ENCODE assay signal across 22 cellular contexts in the genomic region with DNA sequence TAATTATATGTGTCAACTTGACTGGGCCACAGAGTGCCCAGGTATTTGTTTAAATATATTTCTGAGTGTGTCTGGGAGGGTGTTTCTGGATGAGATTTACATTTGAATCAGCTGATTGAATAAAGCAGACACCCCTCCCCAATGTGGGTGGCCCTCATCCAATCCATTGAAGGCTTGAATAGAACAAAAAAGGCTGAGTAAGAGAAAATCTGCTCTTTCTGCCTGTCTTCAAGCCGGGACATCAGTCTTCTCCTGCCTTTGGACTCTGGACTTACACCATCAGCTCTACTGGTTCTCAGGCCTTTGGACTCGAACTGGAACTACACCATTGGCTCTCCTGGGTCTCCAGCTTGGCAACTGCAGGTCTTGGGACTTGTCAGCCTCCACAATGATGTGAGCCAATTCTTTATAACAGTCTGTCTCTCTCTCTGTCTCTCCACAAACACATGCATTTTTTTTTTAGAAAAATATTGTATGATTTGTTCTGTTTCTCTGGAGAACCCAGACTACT. TPM values are rescaled to one million over a fixed set of nuclear protein-coding genes. Genes with fewer than 3 reads are reported as not detected.
DNase-seq lines count a peak whose midpoint lies in the region; ATAC-seq and TF ChIP-seq lines count a peak whose summit lies in the region.
"Had no signal": no experiment of that assay in that cellular context is flagged by ENCODE, and none has a peak within 500 bp of the region (broad histone marks: within the 10 kb centered on the region; RNA-seq: fewer than 3 reads in every experiment).

No MANE protein-coding gene starts in this region.

- no peaks in the 10 kb centered on the region for H3K9me3 Mint-ChIP-seq in stimulated activated effector memory CD8-positive, alpha-beta T cell treated with anti-CD3 and anti-CD28 coated beads, Interleukin-12 subunit alpha, Interleukin-12 subunit beta, amount 100 ng/mL, for 72 hours
- H3K9me3 Mint-ChIP-seq: CD4-positive, CD25-positive, alpha-beta regulatory T cell; CD8-positive, alpha-beta memory T cell; GM23338 had no signal

- CTCF ChIA-PET in A673 (lab: Charles Lee) = interaction anchor here (1.6 kb wide), 1 partner anchor 38 kb away, joined by 36 read pairs; no protein-coding TSS in a partner anchor

- H3K9ac ChIP-seq in SK-N-MC (ENCODE audit: insufficient read length) = no peak overlapping the region
- H3K9ac ChIP-seq in MM.1S (ENCODE audit: low read length) = no peak overlapping the region
- H3K9ac ChIP-seq: BLaER1 treated with 17β-estradiol and CSF1 and Interleukin-3, amounts not matched to agents 10 nM and 100 nM had no signal

- BruUV-seq in A673 (replicated peaks; lab: Mats Ljungman, UMichigan) = no TSS peak

- POLR2A ChIA-PET in A673 (lab: Charles Lee; ENCODE audit: low non-redundant PET) = no interaction called here

- DNase-seq in BE2C (no peak), SK-N-MC (ENCODE audit: low read depth, low spot score) (no peak), left lobe of liver (ENCODE audit: low spot score) (no peak), MM.1S (no peak), A673 (ENCODE audit: low spot score) (no peak)
- no peak for DNase-seq in stimulated activated effector memory CD8-positive, alpha-beta T cell treated with anti-CD3 and anti-CD28 coated beads, Interleukin-12 subunit alpha, Interleukin-12 subunit beta, amount 100 ng/mL, for 72 hours (ENCODE audit: low spot score in 2 of 2)
- DNase-seq: CD4-positive, CD25-positive, alpha-beta regulatory T cell; CD8-positive, alpha-beta memory T cell; COR-L47; DMS 273 treated with DMSO at 0.1 percent for 48 hours; DMS53; DND-41; EL; HCEC 1CT; IMR-90; KBM-7 had no signal

- H4K20me1 ChIP-seq in MM.1S (ENCODE audit: insufficient read depth, low read length) = no peaks in the 10 kb centered on the region

- peak; percentile 17 for ATAC-seq in left lobe of liver
- no peak for ATAC-seq in stimulated activated effector memory CD8-positive, alpha-beta T cell treated with anti-CD3 and anti-CD28 coated beads, Interleukin-12 subunit alpha, Interleukin-12 subunit beta, amount 100 ng/mL, for 72 hours
- no peak for ATAC-seq in GM18511 (IDR thresholded peaks at IDR 0.05; ENCODE audit: unreplicated experiment)
- ATAC-seq: GM12878 had no signal

- intact Hi-C loops in A673 (cut with micrococcal nuclease; ENCODE audit: unreplicated experiment) = no loop called here

- H3K36me3 ChIP-seq in BE2C (0 out of 2 replicates have a peak, but pooled peaks cover under 1% of the 10 kb centered on the region), SK-N-MC (ENCODE audit: insufficient read depth, low read length) (no peaks in the 10 kb centered on the region), MM.1S (replicated peaks; ENCODE audit: insufficient read depth, low read length) (no peaks in the 10 kb centered on the region), A673 (ENCODE audit: insufficient read depth, low read length, poor library complexity, severe bottlenecking) (no peaks in the 10 kb centered on the region)

- H3K27ac Mint-ChIP-seq in stimulated activated effector memory CD8-positive, alpha-beta T cell treated with anti-CD3 and anti-CD28 coated beads, Interleukin-12 subunit alpha, Interleukin-12 subunit beta, amount 100 ng/mL, for 72 hours = peak overlapping the region; percentile 20
- H3K27ac Mint-ChIP-seq: CD8-positive, alpha-beta memory T cell; GM23338 had no signal

- no peak for TF ChIP-seq CTCF in BE2C (IDR thresholded peaks at IDR 0.05; ENCODE audit: low read depth, low read length)
- no peak for TF ChIP-seq CTCF in MM.1S (IDR thresholded peaks at IDR 0.05; ENCODE audit: low read length)
- TF ChIP-seq CTCF in A673 (conservative IDR thresholded peaks at IDR 0.05; ENCODE audit: low read depth, low read length) = no peak

- H3K27ac ChIP-seq in SK-N-MC (no peak overlapping the region), MM.1S (ENCODE audit: low read length) (no peak overlapping the region), A673 (ENCODE audit: low read depth, low read length, poor library complexity, severe bottlenecking) (no peak overlapping the region)
- H3K27ac ChIP-seq: BLaER1 treated with 17β-estradiol and CSF1 and Interleukin-3, amounts not matched to agents 10 nM and 100 nM had no signal

- H3K4me2 ChIP-seq in MM.1S (ENCODE audit: low read depth, low read length) = no peak overlapping the region
- H3K4me2 ChIP-seq: GM23338 had no signal

- peaks cover 5% of the 10 kb centered on the region for H3K4me1 Mint-ChIP-seq in stimulated activated effector memory CD8-positive, alpha-beta T cell treated with anti-CD3 and anti-CD28 coated beads, Interleukin-12 subunit alpha, Interleukin-12 subunit beta, amount 100 ng/mL, for 72 hours

- H3K4me3 ChIP-seq in BE2C (ENCODE audit: low read depth, low read length) = peak overlapping the region; percentile 54
- H3K4me3 ChIP-seq in SK-N-MC = 0 out of 2 replicates have a peak overlapping the region, but pooled peaks have one; percentile 10
- H3K4me3 ChIP-seq in MM.1S (ENCODE audit: low read length) = no peak overlapping the region
- H3K4me3 ChIP-seq in A673 (ENCODE audit: low read depth, low read length, poor library complexity, severe bottlenecking) = no peak overlapping the region
- H3K4me3 ChIP-seq: BLaER1 treated with 17β-estradiol and CSF1 and Interleukin-3, amounts not matched to agents 10 nM and 100 nM; GM12878; GM23338 had no signal

- H3K9me3 ChIP-seq in BE2C = no peaks in the 10 kb centered on the region
- H3K9me3 ChIP-seq in SK-N-MC (ENCODE audit: low read depth, low read length) = no peaks in the 10 kb centered on the region
- H3K9me3 ChIP-seq in MM.1S (replicated peaks; ENCODE audit: insufficient read depth, low read length) = no peaks in the 10 kb centered on the region
- H3K9me3 ChIP-seq in A673 (ENCODE audit: low read depth, low read length, poor library complexity, severe bottlenecking) = no peaks in the 10 kb centered on the region
- H3K9me3 ChIP-seq: BLaER1 treated with 17β-estradiol and CSF1 and Interleukin-3, amounts not matched to agents 10 nM and 100 nM had no signal

- H3F3A ChIP-seq in MM.1S (ENCODE audit: insufficient read depth, low read length) = no peaks in the 10 kb centered on the region

- H3K9me2 ChIP-seq in MM.1S (replicated peaks; ENCODE audit: insufficient read depth, low read length) = no peaks in the 10 kb centered on the region

- no peak overlapping the region for H3K4me3 Mint-ChIP-seq in stimulated activated effector memory CD8-positive, alpha-beta T cell treated with anti-CD3 and anti-CD28 coated beads, Interleukin-12 subunit alpha, Interleukin-12 subunit beta, amount 100 ng/mL, for 72 hours
- H3K4me3 Mint-ChIP-seq: CD4-positive, CD25-positive, alpha-beta regulatory T cell; CD8-positive, alpha-beta memory T cell; GM23338 had no signal

- H3K79me2 ChIP-seq in MM.1S (ENCODE audit: low read length) = no peaks in the 10 kb centered on the region

- H3K27me3 ChIP-seq in BE2C = no peaks in the 10 kb centered on the region
- H3K27me3 ChIP-seq in MM.1S (replicated peaks; ENCODE audit: insufficient read depth, low read length) = peaks cover 5% of the 10 kb centered on the region
- H3K27me3 ChIP-seq in A673 (replicated peaks; ENCODE audit: insufficient read depth, low read depth, low read length, poor library complexity) = no peaks in the 10 kb centered on the region
- H3K27me3 ChIP-seq: BLaER1 treated with 17β-estradiol and CSF1 and Interleukin-3, amounts not matched to agents 10 nM and 100 nM had no signal

- H3K4me1 ChIP-seq in BE2C (peaks cover 35% of the 10 kb centered on the region), MM.1S (ENCODE audit: low read length) (no peaks in the 10 kb centered on the region), A673 (ENCODE audit: insufficient read depth, low read length, poor library complexity, severe bottlenecking) (peaks cover 10% of the 10 kb centered on the region)

- no peaks in the 10 kb centered on the region for H3K36me3 Mint-ChIP-seq in stimulated activated effector memory CD8-positive, alpha-beta T cell treated with anti-CD3 and anti-CD28 coated beads, Interleukin-12 subunit alpha, Interleukin-12 subunit beta, amount 100 ng/mL, for 72 hours
- H3K36me3 Mint-ChIP-seq: CD4-positive, CD25-positive, alpha-beta regulatory T cell had no signal

- no peak overlapping the region for H2AFZ ChIP-seq in MM.1S (ENCODE audit: low read length)

RNA-seq across cellular contexts. Expression of a gene that starts 23.3 kb away (rescaled TPM):
- polyA plus RNA-seq in BE2C (2012; ENCODE audit: insufficient read depth, insufficient read length, low read depth) = 265 TPM
- total RNA-seq in left lobe of liver = 3.5 TPM
- total RNA-seq in A673 (2021) = 74.4 and 92.6 TPM in 2 replicates

RNA-seq across cellular contexts. Expression of a gene that starts 25.0 kb away (rescaled TPM):
- polyA plus RNA-seq in BE2C (2012; ENCODE audit: insufficient read depth, insufficient read length, low read depth) = 252 TPM
- total RNA-seq in left lobe of liver (not detected), A673 (2021) (38.8 and 42.4 TPM in 2 replicates)
- total RNA-seq: GM12878, HT1080, IMR-90 had no signal
- polyA plus RNA-seq: AG04450, GM12878, IMR-90 had no signal

RNA-seq across cellular contexts. Expression of a gene that starts 42.8 kb away (rescaled TPM):
- 43.9 TPM for polyA plus RNA-seq in BE2C (2012; ENCODE audit: insufficient read depth, insufficient read length, low read depth)
- 13.5 TPM for total RNA-seq in left lobe of liver
- total RNA-seq in A673 (2021) = 95.7 and 100 TPM in 2 replicates

Comparison
In these comparisons a context has a peak if more than half of its experiments do, and no peak if none do; other contexts are left out.
1. H3K4me3 ChIP-seq: peak in BE2C (single experiment) and SK-N-MC (single experiment); none in MM.1S (single experiment) and A673 (single experiment).
2. RNA of a gene that starts 23.3 kb away (total RNA-seq): 74.4 to 92.6 TPM in A673; 3.5 TPM in left lobe of liver (single experiment); every median in the first group is over 10 times any median in the second.
3. RNA of a gene that starts 25.0 kb away (total RNA-seq): 38.8 to 42.4 TPM in A673; not detected in left lobe of liver (single experiment); every median in the first group is over 10 times any median in the second.